In the genomic region with DNA sequence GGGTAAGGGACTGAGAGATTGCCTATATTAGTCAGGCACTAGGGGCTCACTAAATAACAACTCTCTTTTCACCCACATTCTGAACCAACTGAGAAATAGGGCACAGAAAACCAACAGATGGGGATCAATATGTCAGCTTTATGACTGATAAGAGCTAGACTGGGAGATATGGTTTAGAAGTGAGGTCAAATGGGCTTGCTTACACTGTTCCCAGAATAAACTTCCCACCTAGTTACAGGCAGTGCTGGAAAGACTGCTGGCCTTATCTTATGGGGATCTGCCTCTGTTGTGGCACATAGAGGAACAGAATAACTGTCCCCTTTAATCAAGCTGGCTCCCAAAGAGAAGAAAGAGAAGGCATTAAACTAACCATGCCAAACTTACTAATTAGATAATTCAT, we compare ENCODE assay signal across 1 cellular context.
TF ChIP-seq lines count a peak whose summit lies in the region.

No MANE protein-coding gene starts in this region.

TF ChIP-seq in GM23338, 12 proteins besides CTCF, POLR2A, EP300 and RAD21:
- TF ChIP-seq, protein P1, sequence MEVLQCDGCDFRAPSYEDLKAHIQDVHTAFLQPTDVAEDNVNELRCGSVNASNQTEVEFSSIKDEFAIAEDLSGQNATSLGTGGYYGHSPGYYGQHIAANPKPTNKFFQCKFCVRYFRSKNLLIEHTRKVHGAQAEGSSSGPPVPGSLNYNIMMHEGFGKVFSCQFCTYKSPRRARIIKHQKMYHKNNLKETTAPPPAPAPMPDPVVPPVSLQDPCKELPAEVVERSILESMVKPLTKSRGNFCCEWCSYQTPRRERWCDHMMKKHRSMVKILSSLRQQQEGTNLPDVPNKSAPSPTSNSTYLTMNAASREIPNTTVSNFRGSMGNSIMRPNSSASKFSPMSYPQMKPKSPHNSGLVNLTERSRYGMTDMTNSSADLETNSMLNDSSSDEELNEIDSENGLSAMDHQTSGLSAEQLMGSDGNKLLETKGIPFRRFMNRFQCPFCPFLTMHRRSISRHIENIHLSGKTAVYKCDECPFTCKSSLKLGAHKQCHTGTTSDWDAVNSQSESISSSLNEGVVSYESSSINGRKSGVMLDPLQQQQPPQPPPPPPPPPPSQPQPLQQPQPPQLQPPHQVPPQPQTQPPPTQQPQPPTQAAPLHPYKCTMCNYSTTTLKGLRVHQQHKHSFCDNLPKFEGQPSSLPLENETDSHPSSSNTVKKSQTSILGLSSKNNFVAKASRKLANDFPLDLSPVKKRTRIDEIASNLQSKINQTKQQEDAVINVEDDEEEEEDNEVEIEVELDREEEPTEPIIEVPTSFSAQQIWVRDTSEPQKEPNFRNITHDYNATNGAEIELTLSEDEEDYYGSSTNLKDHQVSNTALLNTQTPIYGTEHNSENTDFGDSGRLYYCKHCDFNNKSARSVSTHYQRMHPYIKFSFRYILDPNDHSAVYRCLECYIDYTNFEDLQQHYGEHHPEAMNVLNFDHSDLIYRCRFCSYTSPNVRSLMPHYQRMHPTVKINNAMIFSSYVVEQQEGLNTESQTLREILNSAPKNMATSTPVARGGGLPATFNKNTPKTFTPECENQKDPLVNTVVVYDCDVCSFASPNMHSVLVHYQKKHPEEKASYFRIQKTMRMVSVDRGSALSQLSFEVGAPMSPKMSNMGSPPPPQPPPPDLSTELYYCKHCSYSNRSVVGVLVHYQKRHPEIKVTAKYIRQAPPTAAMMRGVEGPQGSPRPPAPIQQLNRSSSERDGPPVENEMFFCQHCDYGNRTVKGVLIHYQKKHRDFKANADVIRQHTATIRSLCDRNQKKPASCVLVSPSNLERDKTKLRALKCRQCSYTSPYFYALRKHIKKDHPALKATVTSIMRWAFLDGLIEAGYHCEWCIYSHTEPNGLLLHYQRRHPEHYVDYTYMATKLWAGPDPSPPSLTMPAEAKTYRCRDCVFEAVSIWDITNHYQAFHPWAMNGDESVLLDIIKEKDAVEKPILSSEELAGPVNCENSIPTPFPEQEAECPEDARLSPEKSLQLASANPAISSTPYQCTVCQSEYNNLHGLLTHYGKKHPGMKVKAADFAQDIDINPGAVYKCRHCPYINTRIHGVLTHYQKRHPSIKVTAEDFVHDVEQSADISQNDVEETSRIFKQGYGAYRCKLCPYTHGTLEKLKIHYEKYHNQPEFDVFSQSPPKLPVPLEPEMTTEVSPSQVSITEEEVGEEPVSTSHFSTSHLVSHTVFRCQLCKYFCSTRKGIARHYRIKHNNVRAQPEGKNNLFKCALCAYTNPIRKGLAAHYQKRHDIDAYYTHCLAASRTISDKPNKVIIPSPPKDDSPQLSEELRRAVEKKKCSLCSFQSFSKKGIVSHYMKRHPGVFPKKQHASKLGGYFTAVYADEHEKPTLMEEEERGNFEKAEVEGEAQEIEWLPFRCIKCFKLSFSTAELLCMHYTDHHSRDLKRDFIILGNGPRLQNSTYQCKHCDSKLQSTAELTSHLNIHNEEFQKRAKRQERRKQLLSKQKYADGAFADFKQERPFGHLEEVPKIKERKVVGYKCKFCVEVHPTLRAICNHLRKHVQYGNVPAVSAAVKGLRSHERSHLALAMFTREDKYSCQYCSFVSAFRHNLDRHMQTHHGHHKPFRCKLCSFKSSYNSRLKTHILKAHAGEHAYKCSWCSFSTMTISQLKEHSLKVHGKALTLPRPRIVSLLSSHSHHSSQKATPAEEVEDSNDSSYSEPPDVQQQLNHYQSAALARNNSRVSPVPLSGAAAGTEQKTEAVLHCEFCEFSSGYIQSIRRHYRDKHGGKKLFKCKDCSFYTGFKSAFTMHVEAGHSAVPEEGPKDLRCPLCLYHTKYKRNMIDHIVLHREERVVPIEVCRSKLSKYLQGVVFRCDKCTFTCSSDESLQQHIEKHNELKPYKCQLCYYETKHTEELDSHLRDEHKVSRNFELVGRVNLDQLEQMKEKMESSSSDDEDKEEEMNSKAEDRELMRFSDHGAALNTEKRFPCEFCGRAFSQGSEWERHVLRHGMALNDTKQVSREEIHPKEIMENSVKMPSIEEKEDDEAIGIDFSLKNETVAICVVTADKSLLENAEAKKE (CRISPR knock-in tag; IDR thresholded peaks at IDR 0.05): no peak
- no peak for TF ChIP-seq EZH2 (IDR thresholded peaks at IDR 0.05; ENCODE audit: low read depth, unreplicated experiment)
- no peak for TF ChIP-seq EZH2phosphoT487 (IDR thresholded peaks at IDR 0.05; ENCODE audit: unreplicated experiment)
- TF ChIP-seq, protein P2, sequence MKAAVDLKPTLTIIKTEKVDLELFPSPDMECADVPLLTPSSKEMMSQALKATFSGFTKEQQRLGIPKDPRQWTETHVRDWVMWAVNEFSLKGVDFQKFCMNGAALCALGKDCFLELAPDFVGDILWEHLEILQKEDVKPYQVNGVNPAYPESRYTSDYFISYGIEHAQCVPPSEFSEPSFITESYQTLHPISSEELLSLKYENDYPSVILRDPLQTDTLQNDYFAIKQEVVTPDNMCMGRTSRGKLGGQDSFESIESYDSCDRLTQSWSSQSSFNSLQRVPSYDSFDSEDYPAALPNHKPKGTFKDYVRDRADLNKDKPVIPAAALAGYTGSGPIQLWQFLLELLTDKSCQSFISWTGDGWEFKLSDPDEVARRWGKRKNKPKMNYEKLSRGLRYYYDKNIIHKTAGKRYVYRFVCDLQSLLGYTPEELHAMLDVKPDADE (IDR thresholded peaks at IDR 0.05): no peak
- TF ChIP-seq NANOG (IDR thresholded peaks at IDR 0.05; ENCODE audit: borderline replicate concordance): no peak
- TF ChIP-seq, protein P3, sequence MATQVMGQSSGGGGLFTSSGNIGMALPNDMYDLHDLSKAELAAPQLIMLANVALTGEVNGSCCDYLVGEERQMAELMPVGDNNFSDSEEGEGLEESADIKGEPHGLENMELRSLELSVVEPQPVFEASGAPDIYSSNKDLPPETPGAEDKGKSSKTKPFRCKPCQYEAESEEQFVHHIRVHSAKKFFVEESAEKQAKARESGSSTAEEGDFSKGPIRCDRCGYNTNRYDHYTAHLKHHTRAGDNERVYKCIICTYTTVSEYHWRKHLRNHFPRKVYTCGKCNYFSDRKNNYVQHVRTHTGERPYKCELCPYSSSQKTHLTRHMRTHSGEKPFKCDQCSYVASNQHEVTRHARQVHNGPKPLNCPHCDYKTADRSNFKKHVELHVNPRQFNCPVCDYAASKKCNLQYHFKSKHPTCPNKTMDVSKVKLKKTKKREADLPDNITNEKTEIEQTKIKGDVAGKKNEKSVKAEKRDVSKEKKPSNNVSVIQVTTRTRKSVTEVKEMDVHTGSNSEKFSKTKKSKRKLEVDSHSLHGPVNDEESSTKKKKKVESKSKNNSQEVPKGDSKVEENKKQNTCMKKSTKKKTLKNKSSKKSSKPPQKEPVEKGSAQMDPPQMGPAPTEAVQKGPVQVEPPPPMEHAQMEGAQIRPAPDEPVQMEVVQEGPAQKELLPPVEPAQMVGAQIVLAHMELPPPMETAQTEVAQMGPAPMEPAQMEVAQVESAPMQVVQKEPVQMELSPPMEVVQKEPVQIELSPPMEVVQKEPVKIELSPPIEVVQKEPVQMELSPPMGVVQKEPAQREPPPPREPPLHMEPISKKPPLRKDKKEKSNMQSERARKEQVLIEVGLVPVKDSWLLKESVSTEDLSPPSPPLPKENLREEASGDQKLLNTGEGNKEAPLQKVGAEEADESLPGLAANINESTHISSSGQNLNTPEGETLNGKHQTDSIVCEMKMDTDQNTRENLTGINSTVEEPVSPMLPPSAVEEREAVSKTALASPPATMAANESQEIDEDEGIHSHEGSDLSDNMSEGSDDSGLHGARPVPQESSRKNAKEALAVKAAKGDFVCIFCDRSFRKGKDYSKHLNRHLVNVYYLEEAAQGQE (IDR thresholded peaks at IDR 0.05; ENCODE audit: unreplicated experiment): no peak
- TF ChIP-seq JUNB (IDR thresholded peaks at IDR 0.05; ENCODE audit: unreplicated experiment): no peak
- TF ChIP-seq ZNF114 (CRISPR knock-in tag; IDR thresholded peaks at IDR 0.05): no peak
- TF ChIP-seq POLR2AphosphoS5 (IDR thresholded peaks at IDR 0.05; ENCODE audit: low read depth): no peak
- TF ChIP-seq STAT1 (IDR thresholded peaks at IDR 0.05; ENCODE audit: unreplicated experiment): no peak
- no peak for TF ChIP-seq CREB1 (CRISPR knock-in tag; IDR thresholded peaks at IDR 0.05; ENCODE audit: low read depth)
- TF ChIP-seq ZNF331 (CRISPR knock-in tag; IDR thresholded peaks at IDR 0.05; ENCODE audit: low read depth): no peak
